Comparison of ENCODE assay signal across 1 cellular context in genomic region chr16:3020604-3021448, GRCh38.
A peak's percentile ranks its signal among the peaks of the same experiment; 100 is the strongest.
TF ChIP-seq lines count a peak whose summit lies in the region.

No MANE protein-coding gene starts in this region.

TF ChIP-seq in HepG2, 621 proteins besides CTCF, POLR2A, EP300 and RAD21 (continued from another document and continues in another):
- TF ChIP-seq ZBTB40 (IDR thresholded peaks at IDR 0.05) (no peak), ZBTB40 (CRISPR knock-in tag; IDR thresholded peaks at IDR 0.05) (peak; percentile 25; the same call in 1 of the 2 replicates), RARG (CRISPR knock-in tag; IDR thresholded peaks at IDR 0.05; ENCODE audit: low read depth) (no peak), JARID2 (CRISPR knock-in tag; IDR thresholded peaks at IDR 0.05; ENCODE audit: insufficient replicate concordance) (peak; percentile 42), ZNF879 (CRISPR knock-in tag; IDR thresholded peaks at IDR 0.05) (no peak; the same call in 1 of the 2 replicates), ARID4A (CRISPR knock-in tag; IDR thresholded peaks at IDR 0.05; ENCODE audit: borderline replicate concordance) (peak; percentile 63), SAFB2 (CRISPR knock-in tag; IDR thresholded peaks at IDR 0.05; ENCODE audit: borderline replicate concordance, low read depth) (peak; percentile 70; the same call in 1 of the 2 replicates), PATZ1 (CRISPR knock-in tag; IDR thresholded peaks at IDR 0.05) (peak; percentile 99), ZNF432 (CRISPR knock-in tag; IDR thresholded peaks at IDR 0.05; ENCODE audit: borderline replicate concordance) (no peak), NR0B2 (CRISPR knock-in tag; IDR thresholded peaks at IDR 0.05) (no peak), ZSCAN31 (CRISPR knock-in tag; IDR thresholded peaks at IDR 0.05; ENCODE audit: low read depth) (no peak), ZNF224 (CRISPR knock-in tag; IDR thresholded peaks at IDR 0.05) (no peak), ZNF136 (CRISPR knock-in tag; IDR thresholded peaks at IDR 0.05; ENCODE audit: low read depth) (0 out of 2 replicates have a peak, but pooled peaks have one; percentile 43), JDP2 (CRISPR knock-in tag; IDR thresholded peaks at IDR 0.05; ENCODE audit: borderline replicate concordance) (no peak), HCFC1 (IDR thresholded peaks at IDR 0.05; ENCODE audit: low read depth, low read length) (no peak), CSRNP1 (CRISPR knock-in tag; IDR thresholded peaks at IDR 0.05) (no peak; the same call in 1 of the 2 replicates), NR2C2 (CRISPR knock-in tag; IDR thresholded peaks at IDR 0.05; ENCODE audit: borderline replicate concordance) (peak; percentile 79), HOXA7 (CRISPR knock-in tag; IDR thresholded peaks at IDR 0.05) (no peak), IRF9 (CRISPR knock-in tag; IDR thresholded peaks at IDR 0.05; ENCODE audit: borderline replicate concordance) (no peak), DDIT3 (CRISPR knock-in tag; IDR thresholded peaks at IDR 0.05) (no peak), PRDM15 (CRISPR knock-in tag; IDR thresholded peaks at IDR 0.05) (peak; percentile 76), ZBTB7B (CRISPR knock-in tag; IDR thresholded peaks at IDR 0.05) (no peak; the same call in 1 of the 2 replicates), TGIF2 (CRISPR knock-in tag; IDR thresholded peaks at IDR 0.05) (no peak; the same call in 1 of the 2 replicates), BCL6 (CRISPR knock-in tag; IDR thresholded peaks at IDR 0.05) (peak; percentile 64), NONO (IDR thresholded peaks at IDR 0.05) (no peak), NONO (CRISPR knock-in tag; conservative IDR thresholded peaks at IDR 0.05) (peak; percentile 55), ZBTB34 (CRISPR knock-in tag; IDR thresholded peaks at IDR 0.05) (no peak), ZNF550 (CRISPR knock-in tag; IDR thresholded peaks at IDR 0.05; ENCODE audit: borderline replicate concordance) (no peak)
